ENCODE assay signal across 22 cellular contexts in genomic region chr5:170746952-170747340, GRCh38. TPM values are rescaled to one million over a fixed set of nuclear protein-coding genes. Genes with fewer than 3 reads are reported as not detected.
A peak's percentile ranks its signal among the peaks of the same experiment; 100 is the strongest.
DNase-seq lines count a peak whose midpoint lies in the region; ATAC-seq and TF ChIP-seq lines count a peak whose summit lies in the region.
"Had no signal": no experiment of that assay in that cellular context is flagged by ENCODE, and none has a peak within 500 bp of the region (broad histone marks: within the 10 kb centered on the region; RNA-seq: fewer than 3 reads in every experiment).

No MANE protein-coding gene starts in this region.

- peak overlapping the region; percentile 99 for H3K27ac Mint-ChIP-seq in WTC11
- peak overlapping the region; percentile 99 for H3K27ac Mint-ChIP-seq in mesothelial cell of epicardium
- H3K27ac Mint-ChIP-seq in type B pancreatic cell, result peak overlapping the region; percentile 91
- H3K27ac Mint-ChIP-seq: CD8-positive, alpha-beta memory T cell had no signal

- peaks cover 24% of the 10 kb centered on the region; the same call in 1 of the 2 replicates for H3K27me3 Mint-ChIP-seq in WTC11 (ENCODE audit: low read depth)
- peaks cover 6% of the 10 kb centered on the region for H3K27me3 Mint-ChIP-seq in mesothelial cell of epicardium (ENCODE audit: low read depth)
- peaks cover 23% of the 10 kb centered on the region for H3K27me3 Mint-ChIP-seq in type B pancreatic cell

- CTCF ChIA-PET in WTC11 (lab: Charles Lee), result interaction anchor here (1.4 to 8.6 kb wide), 10 partner anchors 14 to 150 kb away, joined by 3 to 449 read pairs (median 21); partner anchors contain the start of gene GABRP
- CTCF ChIA-PET in GM10248 (lab: Yijun Ruan, JAX), result interaction anchor here (0.9 to 4.4 kb wide), 3 partner anchors 44 to 576 kb away, joined by 3 to 30 read pairs (median 4); no protein-coding TSS in a partner anchor

- no peaks in the 10 kb centered on the region for H3K27me3 ChIP-seq in left ventricle myocardium inferior (ENCODE audit: low read depth)

- ATAC-seq in Right ventricle myocardium inferior, result no peak
- ATAC-seq in WTC11, result no peak
- no peak for ATAC-seq in HG03097 (IDR thresholded peaks at IDR 0.05; ENCODE audit: low FRiP score, unreplicated experiment)
- ATAC-seq in GM21786 (IDR thresholded peaks at IDR 0.05; ENCODE audit: unreplicated experiment), result no peak
- ATAC-seq: A549 had no signal

- H3K9me3 Mint-ChIP-seq in WTC11, result peaks cover 8% of the 10 kb centered on the region
- H3K9me3 Mint-ChIP-seq in mesothelial cell of epicardium, result no peaks in the 10 kb centered on the region
- no peaks in the 10 kb centered on the region for H3K9me3 Mint-ChIP-seq in type B pancreatic cell
- H3K9me3 Mint-ChIP-seq: CD8-positive, alpha-beta memory T cell had no signal

- POLR2A ChIA-PET in WTC11 (lab: Charles Lee) (no interaction called here), GM10248 (lab: Yijun Ruan, JAX) (no interaction called here)

- H3K36me3 Mint-ChIP-seq in WTC11, result peaks cover 13% of the 10 kb centered on the region; the same call in 1 of the 2 replicates
- H3K36me3 Mint-ChIP-seq in mesothelial cell of epicardium, result no peaks in the 10 kb centered on the region
- no peaks in the 10 kb centered on the region for H3K36me3 Mint-ChIP-seq in type B pancreatic cell
- H3K36me3 Mint-ChIP-seq: CD8-positive, alpha-beta memory T cell had no signal

- H3K9me3 ChIP-seq in left ventricle myocardium inferior (replicated peaks), result no peaks in the 10 kb centered on the region
- H3K9me3 ChIP-seq: A549; BLaER1 treated with 17β-estradiol and CSF1 and Interleukin-3, amounts not matched to agents 10 nM and 100 nM; SJCRH30 had no signal

- H3K4me1 Mint-ChIP-seq in WTC11 (peaks cover 72% of the 10 kb centered on the region), mesothelial cell of epicardium (peaks cover 71% of the 10 kb centered on the region), type B pancreatic cell (ENCODE audit: unreplicated experiment) (peaks cover 12% of the 10 kb centered on the region)

- H3K4me3 Mint-ChIP-seq in WTC11, result no peak overlapping the region
- H3K4me3 Mint-ChIP-seq in mesothelial cell of epicardium, result no peak overlapping the region
- no peak overlapping the region for H3K4me3 Mint-ChIP-seq in type B pancreatic cell
- H3K4me3 Mint-ChIP-seq: CD8-positive, alpha-beta memory T cell had no signal

- peak overlapping the region; percentile 91 for H3K27ac ChIP-seq in left ventricle myocardium inferior (replicated peaks)
- H3K27ac ChIP-seq: A549; BLaER1 treated with 17β-estradiol and CSF1 and Interleukin-3, amounts not matched to agents 10 nM and 100 nM; SJCRH30 had no signal

- H3K36me3 ChIP-seq in left ventricle myocardium inferior, result no peaks in the 10 kb centered on the region
- H3K36me3 ChIP-seq: BLaER1 treated with 17β-estradiol and CSF1 and Interleukin-3, amounts not matched to agents 10 nM and 100 nM; SJCRH30 had no signal

- H3K4me1 ChIP-seq in left ventricle myocardium inferior, result peaks cover 82% of the 10 kb centered on the region

- H3K4me3 ChIP-seq in left ventricle myocardium inferior, result peak overlapping the region; percentile 57
- H3K4me3 ChIP-seq: A549; BLaER1 treated with 17β-estradiol and CSF1 and Interleukin-3, amounts not matched to agents 10 nM and 100 nM; SJCRH30 had no signal

- intact Hi-C loops in left ventricle myocardium inferior (cut with micrococcal nuclease) (no loop called here), Right ventricle myocardium inferior (cut with DNase I) (loop anchor here (1.0 to 10.0 kb wide), 2 partner anchors 8 to 588 kb away; no protein-coding TSS in a partner anchor)

- DNase-seq in left ventricle myocardium inferior (no peak), Right ventricle myocardium inferior (ENCODE audit: missing footprints) (no peak), WTC11 (ENCODE audit: low spot score) (no peak), mesothelial cell of epicardium (ENCODE audit: low spot score in 2 of 2, unreplicated experiment in 2 of 2) (peak in 1 of 2 experiments; percentile 33), type B pancreatic cell (ENCODE audit: extremely low spot score, unreplicated experiment) (peak; percentile 37), GM10248 (ENCODE audit: extremely low spot score) (no peak)
- DNase-seq: CD8-positive, alpha-beta memory T cell; GDM1; GOT3; MM.1S; NCI-H1105; NCI-H187 treated with DMSO at 0.1 percent for 48 hours; NCI-H2171; NCI-H446 treated with DMSO at 0.1 percent for 48 hours; NK-92 treated with Interleukin-12 subunit alpha and Interleukin-12 subunit beta, amount 100 ng/mL, for 24 hours; OCI-M1; RPMI8226; SJCRH30 had no signal

- TF ChIP-seq CTCF in left ventricle myocardium inferior (IDR thresholded peaks at IDR 0.05; ENCODE audit: borderline replicate concordance) (no peak), WTC11 (IDR thresholded peaks at IDR 0.05) (no peak), mesothelial cell of epicardium (IDR thresholded peaks at IDR 0.05; ENCODE audit: unreplicated experiment) (no peak), type B pancreatic cell (conservative IDR thresholded peaks at IDR 0.05) (no peak), GM10248 (IDR thresholded peaks at IDR 0.05; ENCODE audit: control extremely low read depth, extremely low read depth, low read depth, missing control alignments) (no peak)

TF ChIP-seq in WTC11, 78 proteins besides CTCF, POLR2A, EP300 and RAD21 (continues in another document):
- no peak for TF ChIP-seq ARID4B (CRISPR knock-in tag; IDR thresholded peaks at IDR 0.05; ENCODE audit: borderline replicate concordance)
- no peak for TF ChIP-seq SP1 (CRISPR knock-in tag; conservative IDR thresholded peaks at IDR 0.05)
- no peak for TF ChIP-seq CBFB (CRISPR knock-in tag; IDR thresholded peaks at IDR 0.05; ENCODE audit: low read depth)
- TF ChIP-seq ETV6 (CRISPR knock-in tag; IDR thresholded peaks at IDR 0.05), result no peak
- no peak for TF ChIP-seq ZNF396 (CRISPR knock-in tag; IDR thresholded peaks at IDR 0.05; ENCODE audit: borderline replicate concordance)
- no peak for TF ChIP-seq E2F5 (CRISPR knock-in tag; IDR thresholded peaks at IDR 0.05)
- TF ChIP-seq SOX15 (CRISPR knock-in tag; IDR thresholded peaks at IDR 0.05), result no peak
- no peak for TF ChIP-seq RORB (CRISPR knock-in tag; IDR thresholded peaks at IDR 0.05)
- no peak for TF ChIP-seq ZNF423 (CRISPR knock-in tag; IDR thresholded peaks at IDR 0.05)
- no peak for TF ChIP-seq EMX1 (CRISPR knock-in tag; IDR thresholded peaks at IDR 0.05)
- no peak for TF ChIP-seq MLX (CRISPR knock-in tag; IDR thresholded peaks at IDR 0.05)

RNA-seq across cellular contexts. Expression of gene GABRP, which starts 36.6 kb away (rescaled TPM):
- 0.49 TPM for total RNA-seq in left ventricle myocardium inferior
- total RNA-seq in Right ventricle myocardium inferior, result 0.14 TPM
- total RNA-seq in WTC11 (2021), result 4.8 to 9.9 TPM (median 9.8 TPM) in 3 replicates
- total RNA-seq in mesothelial cell of epicardium, result 274 to 327 TPM (median 301 TPM) in 3 replicates
- 55.6 and 198 TPM in 2 replicates for total RNA-seq in type B pancreatic cell (ENCODE audit: low replicate concordance)
- total RNA-seq: CD8-positive, alpha-beta memory T cell; SJCRH30 had no signal
